8 cellular contexts compared by ENCODE assay signal in the genomic region with DNA sequence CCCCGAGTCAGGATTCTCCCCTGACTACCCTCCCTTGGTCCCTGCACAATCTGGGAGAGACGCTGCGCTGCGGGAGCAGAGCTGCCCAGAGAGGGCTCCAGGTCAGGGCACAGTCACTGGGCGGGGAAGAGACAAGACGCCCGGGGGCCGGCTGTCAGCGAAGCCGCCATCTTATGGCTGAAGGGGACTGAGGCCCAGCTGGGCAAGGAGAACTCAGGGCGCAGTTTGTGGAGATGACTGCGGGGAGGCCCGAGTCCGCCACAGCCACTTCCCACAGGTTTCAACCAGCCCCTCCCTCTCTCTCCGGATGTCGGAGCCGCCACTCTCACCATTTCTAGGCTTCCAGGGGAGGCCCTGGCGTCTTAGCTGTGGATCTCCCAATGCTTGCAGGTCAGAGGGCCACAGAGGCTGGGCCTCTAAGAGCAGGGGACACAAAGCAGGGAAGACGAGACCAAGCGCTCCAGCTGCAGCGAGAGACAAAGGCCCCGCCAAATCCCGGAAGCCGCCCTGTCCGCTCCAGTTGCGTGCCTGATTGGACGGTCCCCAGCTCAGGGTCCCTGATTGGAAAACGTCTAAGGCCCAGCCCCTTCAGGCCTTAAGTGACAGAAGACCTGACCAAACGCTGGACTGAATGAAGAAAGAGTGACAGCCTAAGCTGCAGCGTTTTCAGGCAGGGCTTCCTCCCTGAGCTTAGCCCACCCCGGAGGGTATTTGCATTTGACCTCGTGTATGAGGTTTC. TPM values are rescaled to one million over a fixed set of nuclear protein-coding genes. Genes with fewer than 3 reads are reported as not detected.
DNase-seq lines count a peak whose midpoint lies in the region; ATAC-seq, FAIRE-seq and TF ChIP-seq lines count a peak whose summit lies in the region.

A gene (minus strand): TSS at position 484 of the 739 bp plus-strand sequence. CDS start 152 bp downstream, at position 332.

- TF ChIP-seq EP300 in HepG2 (IDR thresholded peaks at IDR 0.05; ENCODE audit: low read depth in 2 of 2, low read length in 2 of 2), result no peak
- TF ChIP-seq EP300 in HepG2 (CRISPR knock-in tag; IDR thresholded peaks at IDR 0.05; ENCODE audit: borderline replicate concordance), result no peak

- no peak for TF ChIP-seq CTCF in HepG2 (CRISPR knock-in tag; IDR thresholded peaks at IDR 0.05)

- BruUV-seq in HepG2 (replicated peaks; lab: Mats Ljungman, UMichigan), result TSS peak; percentile 63

- POLR2A ChIA-PET in HepG2 (lab: Yijun Ruan, JAX), result interaction anchor here (0.9 to 2.4 kb wide), 5 partner anchors 13 to 145 kb away, joined by 3 to 29 read pairs (median 5); a partner anchor contains a TSS

- H3K4me3 ChIP-seq in BLaER1 (peak within 1 kb of the TSS; percentile 80), HepG2 (replicated peaks in 1 of 3; ENCODE audit: insufficient read depth in 1 of 3, low read depth in 2 of 3, low read length in 3 of 3) (peak within 1 kb of the TSS; percentile 77 to 88 (median 81))

- H3K79me2 ChIP-seq in HepG2 (ENCODE audit: insufficient read depth, low read length), result peaks cover 13% of the 10 kb centered on the region

- no peaks in the 10 kb centered on the region for H3K27me3 ChIP-seq in BLaER1
- no peaks in the 10 kb centered on the region for H3K27me3 ChIP-seq in HepG2 (ENCODE audit: control insufficient read depth in 1 of 2, insufficient read depth in 2 of 2, low read length in 2 of 2)

- H4K20me1 ChIP-seq in BLaER1 (no peaks in the 10 kb centered on the region), HepG2 (ENCODE audit: insufficient read depth, low read length) (no peaks in the 10 kb centered on the region)

- ATAC-seq in GM19328 (IDR thresholded peaks at IDR 0.05; ENCODE audit: unreplicated experiment), result peak; percentile 98
- ATAC-seq in HG03469 (IDR thresholded peaks at IDR 0.05; ENCODE audit: unreplicated experiment), result peak; percentile 98
- peak; percentile 99 for ATAC-seq in HepG2

- CTCF ChIA-PET in HepG2 (lab: Yijun Ruan, JAX; ENCODE audit: low intra/inter-chr PET ratio, low total read pairs), result no interaction called here

- peaks cover 37% of the 10 kb centered on the region for H3K36me3 ChIP-seq in BLaER1
- no peaks in the 10 kb centered on the region for H3K36me3 ChIP-seq in HepG2 (replicated peaks in 1 of 2; ENCODE audit: control insufficient read depth in 1 of 2, insufficient read depth in 2 of 2, low read length in 2 of 2)

- H3K4me1 ChIP-seq in BLaER1 (peaks cover 9% of the 10 kb centered on the region; the same call in 1 of the 2 replicates), HepG2 (ENCODE audit: insufficient read depth, low read length) (peaks cover 31% of the 10 kb centered on the region)

- H3K9ac ChIP-seq in BLaER1, result peak within 1 kb of the TSS; percentile 93
- H3K9ac ChIP-seq in HepG2 (ENCODE audit: insufficient read depth, low read depth, low read length), result peak within 1 kb of the TSS; percentile 77

- peak; percentile 90 for FAIRE-seq in HepG2 (lab: Jason Lieb, UNC)

- H3K4me2 ChIP-seq in BLaER1 (peak within 1 kb of the TSS; percentile 84), HepG2 (ENCODE audit: low read depth, low read length) (peak within 1 kb of the TSS; percentile 64)

- in situ Hi-C loops in HepG2 (cut with HindIII; ENCODE audit: extremely low pct_ligation_motif_present, low pct_unique_long_range_greater_than_20kb), result loop anchor here (25.0 kb wide), 1 partner anchor 787 kb away; no protein-coding TSS in a partner anchor

- H3K9me3 ChIP-seq in BLaER1 (peaks cover 38% of the 10 kb centered on the region), HepG2 (ENCODE audit: low read length) (no peaks in the 10 kb centered on the region)

- whole genome bisulfite sequencing in HepG2 (ENCODE audit: low lambda C conversion rate), result under 1% methylated on average over 16 of the region's 32 CpGs

- H3K27ac ChIP-seq in BLaER1, result peak within 1 kb of the TSS; percentile 86
- peak within 1 kb of the TSS; percentile 90 for H3K27ac ChIP-seq in HepG2 (ENCODE audit: extremely low read length, insufficient read depth, low read length)

- DNase-seq in NCI-H774 (lab: John Stamatoyannopoulos, UW) (peak; percentile 95), dermis microvascular lymphatic vessel endothelial cell (ENCODE audit: low read depth in 2 of 2) (peak; percentile 96 to 98), HepG2 (ENCODE audit: low spot score) (peak; percentile 97)
- DNase-seq in activated CD4-positive, alpha-beta T cell treated with anti-CD3 and anti-CD28 coated beads, Interleukin-2, amount 50 U/mL, for 4 hours, result peak; percentile 79 to 80
- DNase-seq in stimulated activated CD4-positive, alpha-beta T cell treated with anti-CD3 and anti-CD28 coated beads, Interleukin-2, amount 100 ng/mL, for 48 hours, result peak; percentile 77 to 78

- intact Hi-C loops in HepG2 (cut with micrococcal nuclease; ENCODE audit: unreplicated experiment), result loop anchor here (1.0 kb wide), 2 partner anchors 11 to 24 kb away; no protein-coding TSS in a partner anchor

- peak; percentile 68 to 84 for TF ChIP-seq POLR2A in HepG2 (IDR thresholded peaks at IDR 0.05; ENCODE audit: insufficient read depth in 1 of 2, low read depth in 2 of 2, low read length in 2 of 2)

- H2AFZ ChIP-seq in HepG2 (ENCODE audit: low read length), result no peak within 1 kb of the TSS

- TF ChIP-seq RAD21 in HepG2 (CRISPR knock-in tag; IDR thresholded peaks at IDR 0.05), result no peak

TF ChIP-seq in HepG2, 621 proteins besides CTCF, POLR2A, EP300 and RAD21 (continues in another document):
- TF ChIP-seq ZBTB8A (CRISPR knock-in tag; IDR thresholded peaks at IDR 0.05; ENCODE audit: borderline replicate concordance, low read depth) (no peak), RAD51 (IDR thresholded peaks at IDR 0.05; ENCODE audit: borderline replicate concordance) (no peak), ZNF121 (CRISPR knock-in tag; IDR thresholded peaks at IDR 0.05) (no peak), ZNF776 (CRISPR knock-in tag; IDR thresholded peaks at IDR 0.05) (no peak), HMG20B (CRISPR knock-in tag; conservative IDR thresholded peaks at IDR 0.05) (no peak), HNF4G (IDR thresholded peaks at IDR 0.05; ENCODE audit: borderline replicate concordance, low read depth, low read length) (no peak), HNF4G (CRISPR knock-in tag; IDR thresholded peaks at IDR 0.05; ENCODE audit: borderline replicate concordance, low read depth) (no peak), ZNF761 (CRISPR knock-in tag; conservative IDR thresholded peaks at IDR 0.05) (no peak), HIVEP1 (CRISPR knock-in tag; IDR thresholded peaks at IDR 0.05) (no peak; the same call in 1 of the 2 replicates), ZNF510 (CRISPR knock-in tag; IDR thresholded peaks at IDR 0.05; ENCODE audit: low read depth) (0 out of 2 replicates have a peak, but pooled peaks have one; percentile 20)
- TF ChIP-seq, protein P1, sequence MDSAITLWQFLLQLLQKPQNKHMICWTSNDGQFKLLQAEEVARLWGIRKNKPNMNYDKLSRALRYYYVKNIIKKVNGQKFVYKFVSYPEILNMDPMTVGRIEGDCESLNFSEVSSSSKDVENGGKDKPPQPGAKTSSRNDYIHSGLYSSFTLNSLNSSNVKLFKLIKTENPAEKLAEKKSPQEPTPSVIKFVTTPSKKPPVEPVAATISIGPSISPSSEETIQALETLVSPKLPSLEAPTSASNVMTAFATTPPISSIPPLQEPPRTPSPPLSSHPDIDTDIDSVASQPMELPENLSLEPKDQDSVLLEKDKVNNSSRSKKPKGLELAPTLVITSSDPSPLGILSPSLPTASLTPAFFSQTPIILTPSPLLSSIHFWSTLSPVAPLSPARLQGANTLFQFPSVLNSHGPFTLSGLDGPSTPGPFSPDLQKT (CRISPR knock-in tag; IDR thresholded peaks at IDR 0.05; ENCODE audit: borderline replicate concordance), result no peak
- TF ChIP-seq, protein P2, sequence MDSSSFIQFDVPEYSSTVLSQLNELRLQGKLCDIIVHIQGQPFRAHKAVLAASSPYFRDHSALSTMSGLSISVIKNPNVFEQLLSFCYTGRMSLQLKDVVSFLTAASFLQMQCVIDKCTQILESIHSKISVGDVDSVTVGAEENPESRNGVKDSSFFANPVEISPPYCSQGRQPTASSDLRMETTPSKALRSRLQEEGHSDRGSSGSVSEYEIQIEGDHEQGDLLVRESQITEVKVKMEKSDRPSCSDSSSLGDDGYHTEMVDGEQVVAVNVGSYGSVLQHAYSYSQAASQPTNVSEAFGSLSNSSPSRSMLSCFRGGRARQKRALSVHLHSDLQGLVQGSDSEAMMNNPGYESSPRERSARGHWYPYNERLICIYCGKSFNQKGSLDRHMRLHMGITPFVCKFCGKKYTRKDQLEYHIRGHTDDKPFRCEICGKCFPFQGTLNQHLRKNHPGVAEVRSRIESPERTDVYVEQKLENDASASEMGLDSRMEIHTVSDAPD (CRISPR knock-in tag; IDR thresholded peaks at IDR 0.05), result no peak

RNA-seq across cellular contexts. Expression of the gene that starts here (rescaled TPM):
- 4.9 and 5.3 TPM in 2 replicates for total RNA-seq in dermis microvascular lymphatic vessel endothelial cell
- 15.0 and 19.8 TPM in 2 replicates for total RNA-seq in HepG2 (2016; rRNA removed; fragmentation: Illumina TruSeq; extraction: Trizol)
- 1.2 and 1.3 TPM in 2 replicates for total RNA-seq in HepG2 (2016; cell fraction: cytosol; rRNA removed; fragmentation: Illumina TruSeq; extraction: Trizol; ENCODE audit: low read depth)
- 14.7 and 20.5 TPM in 2 replicates for total RNA-seq in HepG2 (2016; cell fraction: insoluble cytoplasmic fraction; rRNA removed; fragmentation: Illumina TruSeq; extraction: Trizol)
- total RNA-seq in HepG2 (2016; cell fraction: membrane; rRNA removed; fragmentation: Illumina TruSeq; extraction: Trizol), result 4.5 and 5.8 TPM in 2 replicates
- total RNA-seq in HepG2 (2016; cell fraction: nucleus; rRNA removed; fragmentation: Illumina TruSeq; extraction: Trizol), result 10.0 and 10.6 TPM in 2 replicates
- 1.1 and 1.5 TPM in 2 replicates for polyA plus RNA-seq in HepG2 (2011; rRNA removed)
- 0.48 and 0.71 TPM in 2 replicates for polyA plus RNA-seq in HepG2 (2011; cell fraction: cytosol; rRNA removed)
- 1.1 and 1.5 TPM in 2 replicates for polyA plus RNA-seq in HepG2 (2011; cell fraction: nucleus; rRNA removed)
- 0.68 and 1.2 TPM in 2 replicates for polyA plus RNA-seq in HepG2 (2012)
- polyA plus RNA-seq in HepG2 (2016; cell fraction: cytosol; fragmentation: Illumina TruSeq; extraction: Trizol; ENCODE audit: low read depth), result 0.08 TPM in 1 of 2 replicates, not detected in the other
- polyA plus RNA-seq in HepG2 (2016; cell fraction: insoluble cytoplasmic fraction; fragmentation: Illumina TruSeq; extraction: Trizol; ENCODE audit: low read depth), result 4.2 and 4.7 TPM in 2 replicates
- 0.10 and 0.54 TPM in 2 replicates for polyA plus RNA-seq in HepG2 (2016; cell fraction: membrane; fragmentation: Illumina TruSeq; extraction: Trizol; ENCODE audit: low read depth)
- 2.7 and 3.8 TPM in 2 replicates for polyA plus RNA-seq in HepG2 (2016; cell fraction: nucleus; fragmentation: Illumina TruSeq; extraction: Trizol; ENCODE audit: insufficient read depth, low read depth)
- polyA minus RNA-seq in HepG2 (2011; rRNA and poly(A)+ RNA removed; ENCODE audit: low replicate concordance), result 6.3 TPM in 1 of 2 replicates, not detected in the other
- polyA minus RNA-seq in HepG2 (2011; cell fraction: cytosol; rRNA and poly(A)+ RNA removed), result 4.6 and 6.9 TPM in 2 replicates
- polyA minus RNA-seq in HepG2 (2011; cell fraction: nucleus; rRNA and poly(A)+ RNA removed), result 8.7 and 9.0 TPM in 2 replicates

Comparison
In these comparisons a context has a peak if more than half of its experiments do, and no peak if none do; other contexts are left out.
1. Peak in every context shown above with its lines: DNase-seq, ATAC-seq, H3K4me3 ChIP-seq and H3K27ac ChIP-seq.